In the genomic region with DNA sequence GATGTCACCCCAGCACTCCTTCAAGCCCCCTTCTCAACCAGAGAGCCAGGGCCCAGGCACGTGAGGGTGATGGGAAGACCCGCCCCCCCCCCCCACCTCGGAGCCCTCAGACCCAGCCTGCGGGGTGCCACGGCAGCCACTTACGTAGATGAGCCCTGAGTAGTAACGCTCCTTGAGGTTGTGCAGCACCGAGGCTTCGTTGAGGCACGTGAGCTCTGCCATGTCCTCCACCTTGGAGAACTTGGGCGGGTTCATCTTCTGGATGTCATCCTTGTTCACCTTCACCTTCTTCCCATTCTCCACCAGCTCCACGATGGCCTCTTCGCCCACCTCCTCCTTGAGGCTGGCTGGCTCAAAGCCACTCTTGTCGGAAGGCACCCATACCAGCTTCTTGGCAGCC, we compare ENCODE assay signal across 1 cellular context.
TF ChIP-seq lines count a peak whose summit lies in the region.

No MANE protein-coding gene starts in this region.

TF ChIP-seq in WTC11, 78 proteins besides CTCF, POLR2A, EP300 and RAD21 (continued from another document):
- TF ChIP-seq, protein P1, sequence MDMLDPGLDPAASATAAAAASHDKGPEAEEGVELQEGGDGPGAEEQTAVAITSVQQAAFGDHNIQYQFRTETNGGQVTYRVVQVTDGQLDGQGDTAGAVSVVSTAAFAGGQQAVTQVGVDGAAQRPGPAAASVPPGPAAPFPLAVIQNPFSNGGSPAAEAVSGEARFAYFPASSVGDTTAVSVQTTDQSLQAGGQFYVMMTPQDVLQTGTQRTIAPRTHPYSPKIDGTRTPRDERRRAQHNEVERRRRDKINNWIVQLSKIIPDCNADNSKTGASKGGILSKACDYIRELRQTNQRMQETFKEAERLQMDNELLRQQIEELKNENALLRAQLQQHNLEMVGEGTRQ (CRISPR knock-in tag; IDR thresholded peaks at IDR 0.05): no peak
- TF ChIP-seq FOXJ3 (CRISPR knock-in tag; IDR thresholded peaks at IDR 0.05; ENCODE audit: borderline replicate concordance) (no peak), ZNF671 (CRISPR knock-in tag; IDR thresholded peaks at IDR 0.05) (no peak), GABPB1 (CRISPR knock-in tag; IDR thresholded peaks at IDR 0.05) (no peak), CREM (CRISPR knock-in tag; IDR thresholded peaks at IDR 0.05) (no peak), FOXP1 (CRISPR knock-in tag; IDR thresholded peaks at IDR 0.05; ENCODE audit: borderline replicate concordance) (no peak)
